ENCODE assay signal across 10 cellular contexts in the genomic region with DNA sequence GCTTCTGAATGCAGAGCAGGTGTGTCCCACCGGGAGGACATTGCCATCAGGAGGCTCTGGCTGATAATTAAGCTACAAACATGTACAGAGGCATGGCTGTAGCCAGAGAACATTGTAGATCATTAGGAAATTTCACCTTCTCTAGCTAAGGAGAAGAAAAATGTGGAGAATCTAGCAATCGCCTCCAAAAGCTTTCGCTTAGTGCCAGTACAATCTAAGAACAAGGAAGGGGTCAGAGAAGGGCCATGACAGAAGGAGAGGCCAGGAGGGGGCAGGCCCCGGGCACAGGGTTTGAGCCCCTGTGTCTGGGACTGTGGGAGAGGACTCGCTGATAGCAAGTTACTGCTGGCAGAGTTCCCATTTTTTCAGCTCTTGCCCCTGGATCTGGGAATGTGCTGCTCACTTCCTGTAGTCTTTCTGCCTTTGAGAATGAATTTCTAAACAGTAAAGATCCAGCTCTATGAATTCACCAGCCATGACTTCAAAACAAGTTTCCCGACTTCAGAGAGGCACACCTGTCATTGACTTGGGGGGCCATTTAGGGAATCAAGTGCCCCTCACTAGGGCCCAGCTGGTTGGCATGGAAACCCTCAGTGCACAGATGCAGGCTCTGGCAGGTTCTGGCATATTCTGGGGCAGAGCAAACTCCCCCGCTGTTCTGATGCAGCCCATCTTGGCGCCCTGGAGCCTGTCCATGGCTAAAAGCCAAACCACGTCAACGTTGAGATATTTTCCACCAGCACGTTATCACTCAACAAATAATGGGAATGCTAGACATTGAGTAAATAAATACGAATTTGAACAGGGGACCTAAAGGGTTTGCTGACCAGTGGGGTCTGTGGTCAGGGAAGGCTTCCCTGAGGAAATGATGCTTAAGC. TPM values are rescaled to one million over a fixed set of nuclear protein-coding genes. Genes with fewer than 3 reads are reported as not detected.
DNase-seq lines count a peak whose midpoint lies in the region; ATAC-seq, FAIRE-seq and TF ChIP-seq lines count a peak whose summit lies in the region.
"Had no signal": no experiment of that assay in that cellular context is flagged by ENCODE, and none has a peak within 500 bp of the region (broad histone marks: within the 10 kb centered on the region; RNA-seq: fewer than 3 reads in every experiment).

No MANE protein-coding gene starts in this region.

- H3K4me1 Mint-ChIP-seq in astrocyte (ENCODE audit: low read depth, unreplicated experiment), result peaks cover 8% of the 10 kb centered on the region
- H3K4me1 Mint-ChIP-seq in naive thymus-derived CD8-positive, alpha-beta T cell, result peaks cover 4 to 7% (median 5%) of the 10 kb centered on the region in 4 donors

- H3K27ac Mint-ChIP-seq in astrocyte (ENCODE audit: unreplicated experiment), result no peak overlapping the region
- peak overlapping the region in 1 of 10 donors; percentile 51 for H3K27ac Mint-ChIP-seq in naive thymus-derived CD8-positive, alpha-beta T cell

- H3K36me3 ChIP-seq in astrocyte (ENCODE audit: insufficient read depth, low read length), result no peaks in the 10 kb centered on the region
- H3K36me3 ChIP-seq in keratinocyte (ENCODE audit: control insufficient read depth in 2 of 2, extremely low read depth in 1 of 2, insufficient read depth in 2 of 2, low read length in 2 of 2), result no peaks in the 10 kb centered on the region
- no peaks in the 10 kb centered on the region for H3K36me3 ChIP-seq in psoas muscle (ENCODE audit: insufficient read depth in 1 of 2, low read depth in 1 of 2)

- H4K20me1 ChIP-seq in astrocyte (ENCODE audit: insufficient read depth, low read length) (no peaks in the 10 kb centered on the region), keratinocyte (ENCODE audit: control insufficient read depth, extremely low read depth, insufficient read depth, low read length) (no peaks in the 10 kb centered on the region)

- TF ChIP-seq EP300 in A549 (IDR thresholded peaks at IDR 0.05), result peak in 1 of 2 experiments; percentile 12; a peak in 3 of 5 replicates

- H3K9ac ChIP-seq in astrocyte (ENCODE audit: low read length), result peak overlapping the region; percentile 34
- peak overlapping the region; percentile 22 for H3K9ac ChIP-seq in keratinocyte (ENCODE audit: control insufficient read depth, extremely low read depth, insufficient read depth, low read length)

- FAIRE-seq in A549 (lab: Jason Lieb, UNC), result peak; percentile 94
- no peak for FAIRE-seq in astrocyte (lab: Jason Lieb, UNC)
- peak; percentile 85 for FAIRE-seq in keratinocyte (lab: Jason Lieb, UNC)

- CTCF ChIA-PET in A549 (lab: Yijun Ruan, JAX), result interaction anchor here (0.6 to 6.0 kb wide), 13 partner anchors 10 to 1673 kb away, joined by 3 to 37 read pairs (median 4); no protein-coding TSS in a partner anchor

- no peak overlapping the region for H3K4me3 Mint-ChIP-seq in astrocyte (ENCODE audit: unreplicated experiment)
- H3K4me3 Mint-ChIP-seq in naive thymus-derived CD8-positive, alpha-beta T cell, result no peak overlapping the region

- H2AFZ ChIP-seq in astrocyte (ENCODE audit: low read depth, low read length), result peak overlapping the region; percentile 0
- peak overlapping the region; percentile 5 for H2AFZ ChIP-seq in keratinocyte (ENCODE audit: control insufficient read depth, low read length)

- H3K9me3 Mint-ChIP-seq in astrocyte (ENCODE audit: unreplicated experiment), result no peaks in the 10 kb centered on the region
- no peaks in the 10 kb centered on the region for H3K9me3 Mint-ChIP-seq in naive thymus-derived CD8-positive, alpha-beta T cell

- H3K4me3 ChIP-seq in A549 (no peak overlapping the region), astrocyte (ENCODE audit: insufficient read depth, low read depth, low read length) (no peak overlapping the region), keratinocyte (ENCODE audit: control insufficient read depth in 2 of 3, extremely low read depth in 1 of 3, insufficient read depth in 2 of 3, low read depth in 1 of 3, low read length in 3 of 3) (peak overlapping the region in 2 of 3 experiments; percentile 6 to 11), psoas muscle (no peak overlapping the region)

- no peaks in the 10 kb centered on the region for H3K9me1 ChIP-seq in keratinocyte (ENCODE audit: control insufficient read depth, extremely low read depth, insufficient read depth, low read length)

- H3K27me3 Mint-ChIP-seq in astrocyte (ENCODE audit: low read depth, unreplicated experiment), result peaks cover 29% of the 10 kb centered on the region
- H3K27me3 Mint-ChIP-seq in naive thymus-derived CD8-positive, alpha-beta T cell, result peaks cover 0 to 14% (median 3%) of the 10 kb centered on the region in 5 donors

- dilution Hi-C loops in keratinocyte (cut with MboI; ENCODE audit: extremely low pct_ligation_motif_present, low sequenced_read_pairs), result no loop called here

- no peak for TF ChIP-seq RAD21 in A549 (conservative IDR thresholded peaks at IDR 0.05 in 1 of 2, IDR thresholded peaks at IDR 0.05 in 1 of 2)

- 14% methylated on average over 12 of the region's 12 CpGs for WGBS in A549 (ENCODE audit: missing lambda C conversion rate)
- 23 to 38% (median 26%) methylated on average over 12 of the region's 12 CpGs for WGBS in psoas muscle, 3 donors

- TF ChIP-seq CTCF in A549 (IDR thresholded peaks at IDR 0.05) (no peak), astrocyte (IDR thresholded peaks at IDR 0.05; ENCODE audit: insufficient read depth, low read depth, low read length) (no peak), keratinocyte (optimal IDR thresholded peaks at IDR 0.05 in 1 of 3, IDR thresholded peaks at IDR 0.05 in 1 of 3, conservative IDR thresholded peaks at IDR 0.05 in 1 of 3; ENCODE audit: extremely low read depth in 1 of 3, insufficient read depth in 2 of 3, low read length in 3 of 3) (no peak), psoas muscle (IDR thresholded peaks at IDR 0.05) (no peak)

- H3K36me3 Mint-ChIP-seq in astrocyte (ENCODE audit: low read depth, unreplicated experiment), result no peaks in the 10 kb centered on the region
- no peaks in the 10 kb centered on the region for H3K36me3 Mint-ChIP-seq in naive thymus-derived CD8-positive, alpha-beta T cell

- ATAC-seq in A549 (peak; percentile 70 to 83), psoas muscle (no peak), esophagus mucosa (no peak)
- ATAC-seq in naive thymus-derived CD8-positive, alpha-beta T cell, result no peak

- peak; percentile 49 to 86 for DNase-seq in A549 (ENCODE audit: low read depth in 1 of 2, low spot score in 1 of 2)
- peak; percentile 41 for DNase-seq in NCI-H128 (lab: John Stamatoyannopoulos, UW; ENCODE audit: unreplicated experiment)
- peak; percentile 66 for DNase-seq in astrocyte (ENCODE audit: low read depth)
- no peak for DNase-seq in keratinocyte (ENCODE audit: low read depth, low spot score)
- DNase-seq in naive thymus-derived CD8-positive, alpha-beta T cell, result no peak
- no peak for DNase-seq in stimulated activated CD4-positive, alpha-beta T cell treated with anti-CD3 and anti-CD28 coated beads, Interleukin-2, amount 100 ng/mL, for 24 hours
- no peak for DNase-seq in psoas muscle
- DNase-seq: activated effector memory CD4-positive, alpha-beta T cell treated with Interleukin-2 at 50 U/mL for 16 hours had no signal

- H3K27me3 ChIP-seq in astrocyte (ENCODE audit: insufficient read depth, low read length), result no peaks in the 10 kb centered on the region
- no peaks in the 10 kb centered on the region for H3K27me3 ChIP-seq in keratinocyte (ENCODE audit: control insufficient read depth, extremely low read depth, insufficient read depth, low read length)
- H3K27me3 ChIP-seq in psoas muscle (ENCODE audit: insufficient read depth in 3 of 3, low read length in 2 of 3), result no peaks in the 10 kb centered on the region

- H3K4me1 ChIP-seq in A549, result peaks cover 31% of the 10 kb centered on the region
- H3K4me1 ChIP-seq in astrocyte (ENCODE audit: insufficient read depth, low read length), result peaks cover 13% of the 10 kb centered on the region
- peaks cover 19% of the 10 kb centered on the region for H3K4me1 ChIP-seq in keratinocyte (ENCODE audit: control insufficient read depth, extremely low read depth, insufficient read depth, low read length)
- H3K4me1 ChIP-seq in psoas muscle, result no peaks in the 10 kb centered on the region

- POLR2A ChIA-PET in A549 (lab: Yijun Ruan, JAX), result no interaction called here
- POLR2A ChIA-PET in naive thymus-derived CD8-positive, alpha-beta T cell (lab: Charles Lee), result interaction anchor here (0.5 kb wide), 1 partner anchor 1342 kb away, joined by 3 read pairs; no protein-coding TSS in a partner anchor

- H3K79me2 ChIP-seq in astrocyte (ENCODE audit: insufficient read depth, low read length), result no peaks in the 10 kb centered on the region
- H3K79me2 ChIP-seq in keratinocyte (ENCODE audit: control insufficient read depth, insufficient read depth, low read length), result no peaks in the 10 kb centered on the region

- H3K27ac ChIP-seq in A549 (peak overlapping the region; percentile 77 to 81), astrocyte (ENCODE audit: low read depth, low read length) (peak overlapping the region; percentile 63), keratinocyte (ENCODE audit: control insufficient read depth, insufficient read depth, low read length) (peak overlapping the region; percentile 47), psoas muscle (no peak overlapping the region)
- H3K27ac ChIP-seq: HL-60 had no signal

- H3K4me2 ChIP-seq in A549, result peak overlapping the region; percentile 72
- peak overlapping the region; percentile 53 for H3K4me2 ChIP-seq in astrocyte (ENCODE audit: low read length)
- peak overlapping the region; percentile 77 for H3K4me2 ChIP-seq in keratinocyte (ENCODE audit: control insufficient read depth, extremely low read depth, insufficient read depth, low read depth, low read length)

- intact Hi-C loops in psoas muscle (cut with DNase I), result loop anchor here (5.0 kb wide), 2 partner anchors 178 to 257 kb away; no protein-coding TSS in a partner anchor

- TF ChIP-seq POLR2A in A549 (IDR thresholded peaks at IDR 0.05; ENCODE audit: low read length), result no peak

- H3K9me3 ChIP-seq in A549 (no peaks in the 10 kb centered on the region), astrocyte (ENCODE audit: insufficient read depth, low read depth, low read length) (no peaks in the 10 kb centered on the region), keratinocyte (ENCODE audit: control insufficient read depth, low read depth, low read length) (no peaks in the 10 kb centered on the region), psoas muscle (no peaks in the 10 kb centered on the region)

RNA-seq across cellular contexts. Expression of gene CACNG4, which starts 59.5 kb away (rescaled TPM):
- polyA plus RNA-seq in A549 (2011; rRNA removed) (6.2 and 6.9 TPM in 2 replicates), A549 (2017; fragmentation: RNase III; extraction: RNeasy Plus Mini Kit Qiagen cat#74134 plus additional on column Dnase treatment) (9.8 to 10.4 TPM (median 10.2 TPM) in 3 replicates), keratinocyte (0.01 to 0.03 TPM in 2 of 3 replicates, not detected in the other), psoas muscle (under 1 TPM in 1 of 3 donors, not detected in 2; 0.03 TPM)
- 12.9 and 18.2 TPM in 2 replicates for polyA plus RNA-seq in A549 (2012; cell fraction: cytosol; rRNA removed)
- polyA plus RNA-seq in A549 (2012; cell fraction: nucleus; rRNA removed), result 13.3 and 13.6 TPM in 2 replicates
- 4.2 and 5.7 TPM in 2 replicates for polyA minus RNA-seq in A549 (2011; rRNA and poly(A)+ RNA removed)
- total RNA-seq in astrocyte (1.3 and 5.8 TPM in 2 replicates), psoas muscle (not detected), esophagus mucosa (0.08 TPM)
- 0.17 TPM for polyA plus RNA-seq in keratinocyte (2011; ENCODE audit: low read depth)
- 0.06 and 0.12 TPM in 2 replicates for polyA plus RNA-seq in keratinocyte (2011; cell fraction: cytosol; rRNA removed)
- 0.08 and 0.10 TPM in 2 replicates for polyA plus RNA-seq in keratinocyte (2011; cell fraction: nucleus; rRNA removed)
- 0.10 TPM in 1 of 2 replicates, not detected in the other for polyA plus RNA-seq in keratinocyte (2012; ENCODE audit: low replicate concordance)
- 0.13 TPM in 1 of 3 replicates, not detected in the others for polyA minus RNA-seq in keratinocyte
- not detected for polyA minus RNA-seq in keratinocyte (2011; cell fraction: cytosol; rRNA and poly(A)+ RNA removed)
- 0.11 TPM in 1 of 2 replicates, not detected in the other for polyA minus RNA-seq in keratinocyte (2011; cell fraction: nucleus; rRNA and poly(A)+ RNA removed)
- total RNA-seq in naive thymus-derived CD8-positive, alpha-beta T cell, result not detected
- polyA plus RNA-seq in naive thymus-derived CD8-positive, alpha-beta T cell, result not detected

Comparison
In these comparisons a context has a peak if more than half of its experiments do, and no peak if none do; other contexts are left out.
1. ATAC-seq: peak in A549 (2 of 2); none in naive thymus-derived CD8-positive, alpha-beta T cell (0 of 2), psoas muscle (0 of 4) and esophagus mucosa (single experiment).
2. DNase-seq: peak in A549 (2 of 2), NCI-H128 (single experiment) and astrocyte (single experiment); none in keratinocyte (single experiment), naive thymus-derived CD8-positive, alpha-beta T cell (0 of 10), stimulated activated CD4-positive, alpha-beta T cell treated with anti-CD3 and anti-CD28 coated beads, Interleukin-2, amount 100 ng/mL, for 24 hours (0 of 2) and psoas muscle (0 of 2).
3. H3K4me3 ChIP-seq: peak in keratinocyte (2 of 3); none in A549 (single experiment), astrocyte (single experiment) and psoas muscle (single experiment).
4. Peak in every context shown above with its lines, with median percentiles within 50 percentile points of each other: H3K4me2 ChIP-seq.